ENCODE assay signal across 1 cellular context in genomic region chr16:15976225-15976812, GRCh38.
TF ChIP-seq lines count a peak whose summit lies in the region.

No MANE protein-coding gene starts in this region.

TF ChIP-seq in WTC11, 78 proteins besides CTCF, POLR2A, EP300 and RAD21 (continued from another document):
- TF ChIP-seq ZNF396 (CRISPR knock-in tag; IDR thresholded peaks at IDR 0.05; ENCODE audit: borderline replicate concordance), result no peak
- TF ChIP-seq ZNF232 (CRISPR knock-in tag; IDR thresholded peaks at IDR 0.05), result no peak
- no peak for TF ChIP-seq E2F5 (CRISPR knock-in tag; IDR thresholded peaks at IDR 0.05)
- no peak for TF ChIP-seq MAX (CRISPR knock-in tag; IDR thresholded peaks at IDR 0.05)
- no peak for TF ChIP-seq CDX4 (CRISPR knock-in tag; IDR thresholded peaks at IDR 0.05; ENCODE audit: borderline replicate concordance)
- TF ChIP-seq AFF4 (CRISPR knock-in tag; IDR thresholded peaks at IDR 0.05; ENCODE audit: borderline replicate concordance), result no peak
- no peak for TF ChIP-seq PREB (CRISPR knock-in tag; IDR thresholded peaks at IDR 0.05; ENCODE audit: borderline replicate concordance)
- no peak for TF ChIP-seq ZNF512 (CRISPR knock-in tag; IDR thresholded peaks at IDR 0.05; ENCODE audit: borderline replicate concordance)
- TF ChIP-seq PRRX2 (CRISPR knock-in tag; IDR thresholded peaks at IDR 0.05), result no peak
- no peak for TF ChIP-seq RORB (CRISPR knock-in tag; IDR thresholded peaks at IDR 0.05)
- no peak for TF ChIP-seq SP1 (CRISPR knock-in tag; conservative IDR thresholded peaks at IDR 0.05)
